1 cellular context compared by ENCODE assay signal in the genomic region with DNA sequence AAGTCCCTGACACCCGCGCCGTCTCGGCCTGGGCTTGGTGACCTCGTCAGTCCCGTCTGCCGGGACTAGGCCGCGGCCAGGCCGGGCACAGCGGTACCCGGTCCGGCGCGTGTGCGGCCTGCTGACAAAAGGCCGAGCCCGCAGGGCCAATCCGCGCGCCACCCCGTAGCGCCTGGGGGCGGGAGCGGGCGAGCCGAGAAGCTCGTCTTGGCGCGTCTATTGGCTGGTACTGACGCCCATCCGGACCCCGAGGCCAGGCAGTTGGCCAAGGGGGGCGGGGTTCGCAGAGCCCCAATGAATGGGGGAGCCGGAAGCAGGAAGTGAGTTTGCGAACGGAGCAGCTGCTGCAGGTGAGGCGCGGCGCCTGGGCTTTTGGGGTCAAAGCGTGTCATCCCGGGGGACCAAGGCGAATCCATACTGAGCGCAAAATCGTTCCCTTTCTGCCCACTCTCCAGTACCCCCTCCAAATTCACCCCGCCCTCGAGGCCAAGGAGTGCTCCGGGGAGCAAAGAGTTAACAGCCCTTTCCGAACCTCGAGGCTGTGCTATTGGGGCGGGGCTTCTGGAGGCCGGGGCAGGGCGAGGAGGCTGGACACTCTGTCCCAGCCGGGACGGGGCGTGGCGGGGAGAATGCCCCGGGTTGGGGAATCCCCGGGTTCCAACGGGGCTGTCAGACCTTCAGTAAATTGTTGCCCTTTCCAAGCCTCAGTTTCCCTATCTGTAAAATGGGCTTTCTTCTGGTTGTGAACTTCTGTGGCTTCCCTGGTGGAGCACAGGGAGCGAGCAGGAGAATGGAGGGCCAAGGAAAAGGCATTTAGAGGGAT.
TF ChIP-seq lines count a peak whose summit lies in the region.

A gene with protein sequence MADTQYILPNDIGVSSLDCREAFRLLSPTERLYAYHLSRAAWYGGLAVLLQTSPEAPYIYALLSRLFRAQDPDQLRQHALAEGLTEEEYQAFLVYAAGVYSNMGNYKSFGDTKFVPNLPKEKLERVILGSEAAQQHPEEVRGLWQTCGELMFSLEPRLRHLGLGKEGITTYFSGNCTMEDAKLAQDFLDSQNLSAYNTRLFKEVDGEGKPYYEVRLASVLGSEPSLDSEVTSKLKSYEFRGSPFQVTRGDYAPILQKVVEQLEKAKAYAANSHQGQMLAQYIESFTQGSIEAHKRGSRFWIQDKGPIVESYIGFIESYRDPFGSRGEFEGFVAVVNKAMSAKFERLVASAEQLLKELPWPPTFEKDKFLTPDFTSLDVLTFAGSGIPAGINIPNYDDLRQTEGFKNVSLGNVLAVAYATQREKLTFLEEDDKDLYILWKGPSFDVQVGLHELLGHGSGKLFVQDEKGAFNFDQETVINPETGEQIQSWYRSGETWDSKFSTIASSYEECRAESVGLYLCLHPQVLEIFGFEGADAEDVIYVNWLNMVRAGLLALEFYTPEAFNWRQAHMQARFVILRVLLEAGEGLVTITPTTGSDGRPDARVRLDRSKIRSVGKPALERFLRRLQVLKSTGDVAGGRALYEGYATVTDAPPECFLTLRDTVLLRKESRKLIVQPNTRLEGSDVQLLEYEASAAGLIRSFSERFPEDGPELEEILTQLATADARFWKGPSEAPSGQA (plus strand): TSS at position 319 of the 823 bp plus-strand sequence. CDS start 1,767 bp downstream, outside the sequence.

TF ChIP-seq in K562, 482 proteins besides CTCF, POLR2A, EP300 and RAD21 (continued from another document and continues in another):
- no peak for TF ChIP-seq ZC3H11A (IDR thresholded peaks at IDR 0.05; ENCODE audit: low read depth, low read length)
- TF ChIP-seq, protein P1, sequence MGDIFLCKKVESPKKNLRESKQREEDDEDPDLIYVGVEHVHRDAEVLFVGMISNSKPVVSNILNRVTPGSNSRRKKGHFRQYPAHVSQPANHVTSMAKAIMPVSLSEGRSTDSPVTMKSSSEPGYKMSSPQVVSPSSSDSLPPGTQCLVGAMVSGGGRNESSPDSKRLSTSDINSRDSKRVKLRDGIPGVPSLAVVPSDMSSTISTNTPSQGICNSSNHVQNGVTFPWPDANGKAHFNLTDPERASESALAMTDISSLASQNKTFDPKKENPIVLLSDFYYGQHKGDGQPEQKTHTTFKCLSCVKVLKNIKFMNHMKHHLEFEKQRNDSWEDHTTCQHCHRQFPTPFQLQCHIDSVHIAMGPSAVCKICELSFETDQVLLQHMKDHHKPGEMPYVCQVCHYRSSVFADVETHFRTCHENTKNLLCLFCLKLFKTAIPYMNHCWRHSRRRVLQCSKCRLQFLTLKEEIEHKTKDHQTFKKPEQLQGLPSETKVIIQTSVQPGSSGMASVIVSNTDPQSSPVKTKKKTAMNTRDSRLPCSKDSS (IDR thresholded peaks at IDR 0.05; ENCODE audit: low read depth, partially characterized antibody) = no peak
- TF ChIP-seq KLF16 (IDR thresholded peaks at IDR 0.05) = no peak
- no peak for TF ChIP-seq ZNF140 (CRISPR knock-in tag; IDR thresholded peaks at IDR 0.05)
- no peak for TF ChIP-seq ZNF23 (CRISPR knock-in tag; IDR thresholded peaks at IDR 0.05)
- no peak for TF ChIP-seq PHF21A (IDR thresholded peaks at IDR 0.05; ENCODE audit: borderline replicate concordance, low read depth)
- TF ChIP-seq ZSCAN32 (CRISPR knock-in tag; IDR thresholded peaks at IDR 0.05) = no peak
- TF ChIP-seq, protein P2, sequence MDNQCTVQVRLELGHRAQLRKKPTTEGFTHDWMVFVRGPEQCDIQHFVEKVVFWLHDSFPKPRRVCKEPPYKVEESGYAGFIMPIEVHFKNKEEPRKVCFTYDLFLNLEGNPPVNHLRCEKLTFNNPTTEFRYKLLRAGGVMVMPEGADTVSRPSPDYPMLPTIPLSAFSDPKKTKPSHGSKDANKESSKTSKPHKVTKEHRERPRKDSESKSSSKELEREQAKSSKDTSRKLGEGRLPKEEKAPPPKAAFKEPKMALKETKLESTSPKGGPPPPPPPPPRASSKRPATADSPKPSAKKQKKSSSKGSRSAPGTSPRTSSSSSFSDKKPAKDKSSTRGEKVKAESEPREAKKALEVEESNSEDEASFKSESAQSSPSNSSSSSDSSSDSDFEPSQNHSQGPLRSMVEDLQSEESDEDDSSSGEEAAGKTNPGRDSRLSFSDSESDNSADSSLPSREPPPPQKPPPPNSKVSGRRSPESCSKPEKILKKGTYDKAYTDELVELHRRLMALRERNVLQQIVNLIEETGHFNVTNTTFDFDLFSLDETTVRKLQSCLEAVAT (IDR thresholded peaks at IDR 0.05) = no peak
- TF ChIP-seq PCBP1 (IDR thresholded peaks at IDR 0.05; ENCODE audit: low read depth, low read length, poor library complexity, severe bottlenecking) = no peak
- no peak for TF ChIP-seq POU5F1 (IDR thresholded peaks at IDR 0.05; ENCODE audit: borderline replicate concordance, low read depth, low read length, partially characterized antibody)
- TF ChIP-seq, protein P3, sequence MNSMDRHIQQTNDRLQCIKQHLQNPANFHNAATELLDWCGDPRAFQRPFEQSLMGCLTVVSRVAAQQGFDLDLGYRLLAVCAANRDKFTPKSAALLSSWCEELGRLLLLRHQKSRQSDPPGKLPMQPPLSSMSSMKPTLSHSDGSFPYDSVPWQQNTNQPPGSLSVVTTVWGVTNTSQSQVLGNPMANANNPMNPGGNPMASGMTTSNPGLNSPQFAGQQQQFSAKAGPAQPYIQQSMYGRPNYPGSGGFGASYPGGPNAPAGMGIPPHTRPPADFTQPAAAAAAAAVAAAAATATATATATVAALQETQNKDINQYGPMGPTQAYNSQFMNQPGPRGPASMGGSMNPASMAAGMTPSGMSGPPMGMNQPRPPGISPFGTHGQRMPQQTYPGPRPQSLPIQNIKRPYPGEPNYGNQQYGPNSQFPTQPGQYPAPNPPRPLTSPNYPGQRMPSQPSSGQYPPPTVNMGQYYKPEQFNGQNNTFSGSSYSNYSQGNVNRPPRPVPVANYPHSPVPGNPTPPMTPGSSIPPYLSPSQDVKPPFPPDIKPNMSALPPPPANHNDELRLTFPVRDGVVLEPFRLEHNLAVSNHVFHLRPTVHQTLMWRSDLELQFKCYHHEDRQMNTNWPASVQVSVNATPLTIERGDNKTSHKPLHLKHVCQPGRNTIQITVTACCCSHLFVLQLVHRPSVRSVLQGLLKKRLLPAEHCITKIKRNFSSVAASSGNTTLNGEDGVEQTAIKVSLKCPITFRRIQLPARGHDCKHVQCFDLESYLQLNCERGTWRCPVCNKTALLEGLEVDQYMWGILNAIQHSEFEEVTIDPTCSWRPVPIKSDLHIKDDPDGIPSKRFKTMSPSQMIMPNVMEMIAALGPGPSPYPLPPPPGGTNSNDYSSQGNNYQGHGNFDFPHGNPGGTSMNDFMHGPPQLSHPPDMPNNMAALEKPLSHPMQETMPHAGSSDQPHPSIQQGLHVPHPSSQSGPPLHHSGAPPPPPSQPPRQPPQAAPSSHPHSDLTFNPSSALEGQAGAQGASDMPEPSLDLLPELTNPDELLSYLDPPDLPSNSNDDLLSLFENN (IDR thresholded peaks at IDR 0.05; ENCODE audit: low read depth in 2 of 2, low read length in 2 of 2) = no peak; a peak in 1 of 4 replicates
- TF ChIP-seq ETV6 (IDR thresholded peaks at IDR 0.05; ENCODE audit: borderline replicate concordance in 1 of 2, low read depth in 2 of 2, low read length in 1 of 2) = no peak
- no peak for TF ChIP-seq ETV6 (CRISPR knock-in tag; IDR thresholded peaks at IDR 0.05; ENCODE audit: borderline replicate concordance)
- TF ChIP-seq, protein P4, sequence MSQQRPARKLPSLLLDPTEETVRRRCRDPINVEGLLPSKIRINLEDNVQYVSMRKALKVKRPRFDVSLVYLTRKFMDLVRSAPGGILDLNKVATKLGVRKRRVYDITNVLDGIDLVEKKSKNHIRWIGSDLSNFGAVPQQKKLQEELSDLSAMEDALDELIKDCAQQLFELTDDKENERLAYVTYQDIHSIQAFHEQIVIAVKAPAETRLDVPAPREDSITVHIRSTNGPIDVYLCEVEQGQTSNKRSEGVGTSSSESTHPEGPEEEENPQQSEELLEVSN (IDR thresholded peaks at IDR 0.05; ENCODE audit: borderline replicate concordance in 1 of 2, extremely low read depth in 1 of 2, insufficient read depth in 1 of 2, insufficient read length in 1 of 2, low read depth in 1 of 2, low read length in 1 of 2, poor library complexity in 1 of 2, severe bottlenecking in 1 of 2) = peak in 1 of 2 experiments; percentile 48
- 0 out of 2 replicates have a peak, but pooled peaks have one; percentile 21 for TF ChIP-seq MTA1 (IDR thresholded peaks at IDR 0.05; ENCODE audit: borderline replicate concordance)
- TF ChIP-seq MEF2D (tag; conservative IDR thresholded peaks at IDR 0.05; ENCODE audit: low read depth) = no peak
- TF ChIP-seq TEAD1 (CRISPR knock-in tag; IDR thresholded peaks at IDR 0.05) = peak; percentile 26 to 73; a peak in 2 of 4 replicates
- no peak for TF ChIP-seq ILF3 (IDR thresholded peaks at IDR 0.05; ENCODE audit: borderline replicate concordance)
- TF ChIP-seq ZFP1 (CRISPR knock-in tag; IDR thresholded peaks at IDR 0.05) = no peak
- TF ChIP-seq, protein P5, sequence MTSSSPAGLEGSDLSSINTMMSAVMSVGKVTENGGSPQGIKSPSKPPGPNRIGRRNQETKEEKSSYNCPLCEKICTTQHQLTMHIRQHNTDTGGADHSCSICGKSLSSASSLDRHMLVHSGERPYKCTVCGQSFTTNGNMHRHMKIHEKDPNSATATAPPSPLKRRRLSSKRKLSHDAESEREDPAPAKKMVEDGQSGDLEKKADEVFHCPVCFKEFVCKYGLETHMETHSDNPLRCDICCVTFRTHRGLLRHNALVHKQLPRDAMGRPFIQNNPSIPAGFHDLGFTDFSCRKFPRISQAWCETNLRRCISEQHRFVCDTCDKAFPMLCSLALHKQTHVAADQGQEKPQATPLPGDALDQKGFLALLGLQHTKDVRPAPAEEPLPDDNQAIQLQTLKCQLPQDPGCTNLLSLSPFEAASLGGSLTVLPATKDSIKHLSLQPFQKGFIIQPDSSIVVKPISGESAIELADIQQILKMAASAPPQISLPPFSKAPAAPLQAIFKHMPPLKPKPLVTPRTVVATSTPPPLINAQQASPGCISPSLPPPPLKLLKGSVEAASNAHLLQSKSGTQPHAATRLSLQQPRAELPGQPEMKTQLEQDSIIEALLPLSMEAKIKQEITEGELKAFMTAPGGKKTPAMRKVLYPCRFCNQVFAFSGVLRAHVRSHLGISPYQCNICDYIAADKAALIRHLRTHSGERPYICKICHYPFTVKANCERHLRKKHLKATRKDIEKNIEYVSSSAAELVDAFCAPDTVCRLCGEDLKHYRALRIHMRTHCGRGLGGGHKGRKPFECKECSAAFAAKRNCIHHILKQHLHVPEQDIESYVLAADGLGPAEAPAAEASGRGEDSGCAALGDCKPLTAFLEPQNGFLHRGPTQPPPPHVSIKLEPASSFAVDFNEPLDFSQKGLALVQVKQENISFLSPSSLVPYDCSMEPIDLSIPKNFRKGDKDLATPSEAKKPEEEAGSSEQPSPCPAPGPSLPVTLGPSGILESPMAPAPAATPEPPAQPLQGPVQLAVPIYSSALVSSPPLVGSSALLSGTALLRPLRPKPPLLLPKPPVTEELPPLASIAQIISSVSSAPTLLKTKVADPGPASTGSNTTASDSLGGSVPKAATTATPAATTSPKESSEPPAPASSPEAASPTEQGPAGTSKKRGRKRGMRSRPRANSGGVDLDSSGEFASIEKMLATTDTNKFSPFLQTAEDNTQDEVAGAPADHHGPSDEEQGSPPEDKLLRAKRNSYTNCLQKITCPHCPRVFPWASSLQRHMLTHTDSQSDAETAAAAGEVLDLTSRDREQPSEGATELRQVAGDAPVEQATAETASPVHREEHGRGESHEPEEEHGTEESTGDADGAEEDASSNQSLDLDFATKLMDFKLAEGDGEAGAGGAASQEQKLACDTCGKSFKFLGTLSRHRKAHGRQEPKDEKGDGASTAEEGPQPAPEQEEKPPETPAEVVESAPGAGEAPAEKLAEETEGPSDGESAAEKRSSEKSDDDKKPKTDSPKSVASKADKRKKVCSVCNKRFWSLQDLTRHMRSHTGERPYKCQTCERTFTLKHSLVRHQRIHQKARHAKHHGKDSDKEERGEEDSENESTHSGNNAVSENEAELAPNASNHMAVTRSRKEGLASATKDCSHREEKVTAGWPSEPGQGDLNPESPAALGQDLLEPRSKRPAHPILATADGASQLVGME (CRISPR knock-in tag; IDR thresholded peaks at IDR 0.05) = no peak
- no peak for TF ChIP-seq MXI1 (IDR thresholded peaks at IDR 0.05; ENCODE audit: low read depth, low read length)
- TF ChIP-seq HOXB6 (CRISPR knock-in tag; IDR thresholded peaks at IDR 0.05; ENCODE audit: borderline replicate concordance) = no peak
- TF ChIP-seq, protein P6, sequence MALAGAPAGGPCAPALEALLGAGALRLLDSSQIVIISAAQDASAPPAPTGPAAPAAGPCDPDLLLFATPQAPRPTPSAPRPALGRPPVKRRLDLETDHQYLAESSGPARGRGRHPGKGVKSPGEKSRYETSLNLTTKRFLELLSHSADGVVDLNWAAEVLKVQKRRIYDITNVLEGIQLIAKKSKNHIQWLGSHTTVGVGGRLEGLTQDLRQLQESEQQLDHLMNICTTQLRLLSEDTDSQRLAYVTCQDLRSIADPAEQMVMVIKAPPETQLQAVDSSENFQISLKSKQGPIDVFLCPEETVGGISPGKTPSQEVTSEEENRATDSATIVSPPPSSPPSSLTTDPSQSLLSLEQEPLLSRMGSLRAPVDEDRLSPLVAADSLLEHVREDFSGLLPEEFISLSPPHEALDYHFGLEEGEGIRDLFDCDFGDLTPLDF (CRISPR knock-in tag; IDR thresholded peaks at IDR 0.05) = peak; percentile 71; the same call in 1 of the 2 replicates
- no peak for TF ChIP-seq MECOM (CRISPR knock-in tag; IDR thresholded peaks at IDR 0.05)
- TF ChIP-seq HDAC3 (IDR thresholded peaks at IDR 0.05; ENCODE audit: borderline replicate concordance, partially characterized antibody) = no peak
- no peak for TF ChIP-seq ZNF696 (CRISPR knock-in tag; conservative IDR thresholded peaks at IDR 0.05)
- no peak for TF ChIP-seq RAD51 (IDR thresholded peaks at IDR 0.05; ENCODE audit: borderline replicate concordance, low read depth)
- TF ChIP-seq, protein P7, sequence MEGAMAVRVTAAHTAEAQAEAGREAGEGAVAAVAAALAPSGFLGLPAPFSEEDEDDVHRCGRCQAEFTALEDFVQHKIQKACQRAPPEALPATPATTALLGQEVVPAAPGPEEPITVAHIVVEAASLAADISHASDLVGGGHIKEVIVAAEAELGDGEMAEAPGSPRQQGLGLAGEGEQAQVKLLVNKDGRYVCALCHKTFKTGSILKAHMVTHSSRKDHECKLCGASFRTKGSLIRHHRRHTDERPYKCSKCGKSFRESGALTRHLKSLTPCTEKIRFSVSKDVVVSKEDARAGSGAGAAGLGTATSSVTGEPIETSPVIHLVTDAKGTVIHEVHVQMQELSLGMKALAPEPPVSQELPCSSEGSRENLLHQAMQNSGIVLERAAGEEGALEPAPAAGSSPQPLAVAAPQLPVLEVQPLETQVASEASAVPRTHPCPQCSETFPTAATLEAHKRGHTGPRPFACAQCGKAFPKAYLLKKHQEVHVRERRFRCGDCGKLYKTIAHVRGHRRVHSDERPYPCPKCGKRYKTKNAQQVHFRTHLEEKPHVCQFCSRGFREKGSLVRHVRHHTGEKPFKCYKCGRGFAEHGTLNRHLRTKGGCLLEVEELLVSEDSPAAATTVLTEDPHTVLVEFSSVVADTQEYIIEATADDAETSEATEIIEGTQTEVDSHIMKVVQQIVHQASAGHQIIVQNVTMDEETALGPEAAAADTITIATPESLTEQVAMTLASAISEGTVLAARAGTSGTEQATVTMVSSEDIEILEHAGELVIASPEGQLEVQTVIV (CRISPR knock-in tag; IDR thresholded peaks at IDR 0.05; ENCODE audit: borderline replicate concordance) = no peak
- no peak for TF ChIP-seq ZNF695 (CRISPR knock-in tag; IDR thresholded peaks at IDR 0.05)
- TF ChIP-seq, protein P8, sequence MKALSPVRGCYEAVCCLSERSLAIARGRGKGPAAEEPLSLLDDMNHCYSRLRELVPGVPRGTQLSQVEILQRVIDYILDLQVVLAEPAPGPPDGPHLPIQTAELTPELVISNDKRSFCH (CRISPR knock-in tag; IDR thresholded peaks at IDR 0.05) = no peak
- TF ChIP-seq, protein P8 (tag; IDR thresholded peaks at IDR 0.05) = no peak
- TF ChIP-seq PHB2 (IDR thresholded peaks at IDR 0.05; ENCODE audit: low read depth) = no peak
- no peak for TF ChIP-seq PTTG1 (tag; IDR thresholded peaks at IDR 0.05; ENCODE audit: low read depth)
- TF ChIP-seq PHF20 (IDR thresholded peaks at IDR 0.05; ENCODE audit: partially characterized antibody) = peak; percentile 91
- no peak for TF ChIP-seq POLR2AphosphoS2 (IDR thresholded peaks at IDR 0.05; ENCODE audit: low read length)
